27 cellular contexts compared by ENCODE assay signal in genomic region chr9:83346655-83347393, GRCh38.
DNase-seq lines count a peak whose midpoint lies in the region; ATAC-seq, FAIRE-seq and TF ChIP-seq lines count a peak whose summit lies in the region.
"Had no signal": no experiment of that assay in that cellular context is flagged by ENCODE, and none has a peak within 500 bp of the region (broad histone marks: within the 10 kb centered on the region; RNA-seq: fewer than 3 reads in every experiment).

No MANE protein-coding gene starts in this region.

- TF ChIP-seq CTCF in GM12878 (IDR thresholded peaks at IDR 0.05 in 2 of 3, conservative IDR thresholded peaks at IDR 0.05 in 1 of 3; ENCODE audit: control insufficient read depth in 2 of 3, extremely low read depth in 1 of 3, insufficient read depth in 1 of 3, low read depth in 3 of 3, low read length in 3 of 3) (no peak), GM10248 (IDR thresholded peaks at IDR 0.05; ENCODE audit: control extremely low read depth, extremely low read depth, low read depth, missing control alignments) (no peak)

- in situ Hi-C loops in GM12878 (cut with MboI): no loop called here

- H3K36me3 ChIP-seq in GM12878 (ENCODE audit: control insufficient read depth in 2 of 2, insufficient read depth in 2 of 2, low read length in 1 of 2): no peaks in the 10 kb centered on the region

- peak; percentile 44 for ATAC-seq in left ventricle myocardium superior
- no peak for ATAC-seq in left cardiac atrium
- ATAC-seq in GM12878: no peak
- ATAC-seq: A549; CD8-positive, alpha-beta T cell; PC-3 had no signal

- whole genome bisulfite sequencing in GM12878 (ENCODE audit: insufficient coverage, insufficient replicate concordance, low lambda C conversion rate, missing lambda C conversion rate): 28% methylated on average over 2 of the region's 2 CpGs

- H3K4me2 ChIP-seq in GM12878 (ENCODE audit: control insufficient read depth, insufficient read depth): no peak overlapping the region
- H3K4me2 ChIP-seq: A549, KMS-11 had no signal

- POLR2A ChIA-PET in GM12878 (lab: Charles Lee): no interaction called here
- POLR2A ChIA-PET in GM10248 (lab: Yijun Ruan, JAX): no interaction called here

- H3K4me3 ChIP-seq in GM12878: no peak overlapping the region
- H3K4me3 ChIP-seq: A549, GM23248 had no signal

- no peak for TF ChIP-seq RAD21 in GM12878 (IDR thresholded peaks at IDR 0.05; ENCODE audit: insufficient read depth, low read depth, low read length)

- SMC1A ChIA-PET in GM12878 (lab: Charles Lee; ENCODE audit: uncharacterized antibody, unreplicated experiment): interaction anchor here (0.5 to 1.4 kb wide), 4 partner anchors 13 to 101 kb away, joined by 3 to 9 read pairs (median 3); no protein-coding TSS in a partner anchor

- no peak overlapping the region for H3K9ac ChIP-seq in GM12878 (ENCODE audit: control insufficient read depth, insufficient read depth, low read length)
- H3K9ac ChIP-seq: GM23248, KMS-11 had no signal

- no peaks in the 10 kb centered on the region for H3K9me3 ChIP-seq in GM12878 (replicated peaks; ENCODE audit: control insufficient read depth, insufficient read depth, low read length)
- H3K9me3 ChIP-seq: A549, Caco-2 had no signal

- H4K20me1 ChIP-seq in GM12878 (ENCODE audit: control insufficient read depth, insufficient read depth): no peaks in the 10 kb centered on the region

- CTCF ChIA-PET in GM12878 (lab: Yijun Ruan, JAX) (interaction anchor here (0.7 kb wide), 1 partner anchor 12 kb away, joined by 3 read pairs; no protein-coding TSS in a partner anchor), GM10248 (lab: Yijun Ruan, JAX) (interaction anchor here (1.5 to 10.1 kb wide), 3 partner anchors 14 to 197 kb away, joined by 4 to 92 read pairs (median 4); no protein-coding TSS in a partner anchor)

- DNase-seq in left ventricle myocardium superior (no peak), left cardiac atrium (no peak), NCI-H1092 treated with DMSO at 0.1 percent for 48 hours (lab: John Stamatoyannopoulos, UW) (peak; percentile 20), GM12878 (ENCODE audit: low read depth, low spot score) (no peak), T-helper 9 cell (no peak), GM10248 (ENCODE audit: extremely low spot score) (no peak), dedifferentiated amniotic fluid mesenchymal stem cell (ENCODE audit: extremely low spot score) (no peak)
- DNase-seq: Caco-2; CD8-positive, alpha-beta T cell; DMS79 treated with DMSO at 0.1 percent for 48 hours; GM23248; H7; MM.1S; NCI-H1417 treated with DMSO at 0.1 percent for 48 hours; NCI-H187; NCI-H2081 treated with DMSO at 0.1 percent for 48 hours; NCI-H2171; NCI-H226; NCI-H510A; NCI-H69; NK-92 treated with Interleukin-12 subunit alpha and Interleukin-12 subunit beta, amount 100 ng/mL, for 24 hours; PC-3; SHP77 had no signal

- no TSS peak for BruUV-seq in GM12878 (replicated peaks; lab: Mats Ljungman, UMichigan)

- no peak for TF ChIP-seq EP300 in GM12878 (IDR thresholded peaks at IDR 0.05; ENCODE audit: borderline replicate concordance in 1 of 2, control insufficient read depth in 1 of 2, low read depth in 2 of 2, low read length in 2 of 2)

- intact Hi-C loops in left ventricle myocardium superior (cut with micrococcal nuclease): no loop called here
- intact Hi-C loops in left cardiac atrium (cut with DNase I): no loop called here
- intact Hi-C loops in GM12878 (cut with micrococcal nuclease; ENCODE audit: unreplicated experiment): no loop called here

- H3K4me1 ChIP-seq in GM12878 (ENCODE audit: control insufficient read depth, insufficient read depth, low read length): no peaks in the 10 kb centered on the region
- H3K4me1 ChIP-seq: A549, Caco-2 had no signal

- no peaks in the 10 kb centered on the region for H3K27me3 ChIP-seq in GM12878 (replicated peaks in 1 of 2; ENCODE audit: control insufficient read depth in 2 of 2, insufficient read depth in 2 of 2, low read length in 1 of 2)

- TF ChIP-seq POLR2A in GM12878 (IDR thresholded peaks at IDR 0.05; ENCODE audit: low read depth, low read length): no peak

- no peak overlapping the region for H2AFZ ChIP-seq in GM12878 (ENCODE audit: control insufficient read depth, low read depth, low read length)
- H2AFZ ChIP-seq: GM23248 had no signal

- RAD21 ChIA-PET in GM12878 (lab: Charles Lee; ENCODE audit: unreplicated experiment): no interaction called here

- FAIRE-seq in GM12878 (lab: Jason Lieb, UNC): peak; percentile 49
- FAIRE-seq: A549 had no signal

- no peaks in the 10 kb centered on the region for H3K79me2 ChIP-seq in GM12878 (ENCODE audit: control insufficient read depth, insufficient read depth, low read length)

- no peak overlapping the region for H3K27ac ChIP-seq in GM12878 (ENCODE audit: control insufficient read depth, insufficient read depth)
- H3K27ac ChIP-seq: A549, C4-2B, GM23248, HL-60, KMS-11 had no signal

TF ChIP-seq in GM12878, 131 proteins besides CTCF, POLR2A, EP300 and RAD21:
- TF ChIP-seq DPF2 (IDR thresholded peaks at IDR 0.05) (no peak), STAT1 (conservative IDR thresholded peaks at IDR 0.05) (no peak), ZBTB33 (IDR thresholded peaks at IDR 0.05) (no peak), TARDBP (IDR thresholded peaks at IDR 0.05; ENCODE audit: borderline replicate concordance) (no peak), ETV6 (conservative IDR thresholded peaks at IDR 0.05 in 1 of 2, IDR thresholded peaks at IDR 0.05 in 1 of 2; ENCODE audit: borderline replicate concordance in 1 of 2, low read depth in 1 of 2) (no peak), FOXK2 (IDR thresholded peaks at IDR 0.05) (no peak), MYB (IDR thresholded peaks at IDR 0.05; ENCODE audit: borderline replicate concordance, low read depth, low read length) (no peak), SUPT20H (IDR thresholded peaks at IDR 0.05; ENCODE audit: borderline replicate concordance, control insufficient read depth, low read depth, low read length) (no peak), EZH2 (IDR thresholded peaks at IDR 0.05; ENCODE audit: borderline replicate concordance, control insufficient read depth, low read depth, low read length) (no peak), SMC3 (IDR thresholded peaks at IDR 0.05; ENCODE audit: borderline replicate concordance, low read length) (no peak), PAX8 (IDR thresholded peaks at IDR 0.05) (no peak), MEF2B (IDR thresholded peaks at IDR 0.05; ENCODE audit: partially characterized antibody, poor library complexity, severe bottlenecking) (no peak), JUNB (IDR thresholded peaks at IDR 0.05) (no peak), NR2C2 (IDR thresholded peaks at IDR 0.05; ENCODE audit: borderline replicate concordance, control insufficient read depth, insufficient read length, low read depth) (no peak), RAD51 (IDR thresholded peaks at IDR 0.05) (no peak), MXI1 (IDR thresholded peaks at IDR 0.05; ENCODE audit: low read depth, low read length) (no peak), TAF1 (IDR thresholded peaks at IDR 0.05; ENCODE audit: borderline replicate concordance, low read depth, low read length) (no peak), WRNIP1 (IDR thresholded peaks at IDR 0.05; ENCODE audit: borderline replicate concordance, low read depth, low read length) (no peak), BMI1 (IDR thresholded peaks at IDR 0.05; ENCODE audit: borderline replicate concordance) (no peak), ZNF274 (IDR thresholded peaks at IDR 0.05; ENCODE audit: insufficient read depth, insufficient read length) (no peak)
